ENCODE assay signal across 9 cellular contexts in the genomic region with DNA sequence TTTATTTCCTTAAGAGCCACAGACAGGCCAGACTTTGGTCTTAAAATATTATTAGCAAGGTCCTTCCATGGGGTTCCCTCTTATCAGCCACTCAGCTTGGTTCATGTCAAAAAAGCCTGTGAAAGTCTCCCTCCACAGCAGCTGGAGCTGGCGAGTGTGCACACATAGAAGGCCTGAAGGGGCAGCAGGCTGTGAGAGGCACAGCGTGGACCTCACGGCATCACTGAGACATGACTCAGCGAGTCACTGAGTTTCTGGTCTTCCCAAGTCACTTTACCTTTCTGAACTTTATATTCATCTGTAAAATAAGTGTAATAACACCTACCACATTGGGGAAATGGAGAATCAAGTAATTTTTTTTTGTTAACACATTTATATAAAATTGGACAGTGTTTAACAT. TPM values are rescaled to one million over a fixed set of nuclear protein-coding genes. Genes with fewer than 3 reads are reported as not detected.
DNase-seq lines count a peak whose midpoint lies in the region; ATAC-seq, FAIRE-seq and TF ChIP-seq lines count a peak whose summit lies in the region.
"Had no signal": no experiment of that assay in that cellular context is flagged by ENCODE, and none has a peak within 500 bp of the region (broad histone marks: within the 10 kb centered on the region; RNA-seq: fewer than 3 reads in every experiment).

No MANE protein-coding gene starts in this region.

- H3K27me3 ChIP-seq in BLaER1 (no peaks in the 10 kb centered on the region), body of pancreas (no peaks in the 10 kb centered on the region)

- H3K9ac ChIP-seq in BLaER1 (0 out of 2 replicates have a peak overlapping the region, but pooled peaks have one; percentile 16), kidney (ENCODE audit: low read length in 2 of 2) (no peak overlapping the region)

- H3K4me1 ChIP-seq in BLaER1 = no peaks in the 10 kb centered on the region
- H3K4me1 ChIP-seq in body of pancreas = peaks cover 10% of the 10 kb centered on the region
- H3K4me1 ChIP-seq in kidney (ENCODE audit: control insufficient read depth in 1 of 2, insufficient read depth in 1 of 2, low read depth in 1 of 2, low read length in 2 of 2) = no peaks in the 10 kb centered on the region

- peak; percentile 94 for ATAC-seq in body of pancreas

- H3K27ac Mint-ChIP-seq in HFFc6 = peak overlapping the region; percentile 57

- H3K9me3 Mint-ChIP-seq in HFFc6 = no peaks in the 10 kb centered on the region

- H3K4me2 ChIP-seq in BLaER1 = no peak overlapping the region

- FAIRE-seq in GM12892 (lab: Jason Lieb, UNC) (no peak), kidney (lab: Jason Lieb, UNC) (no peak)

- TF ChIP-seq CTCF in HFFc6 (IDR thresholded peaks at IDR 0.05) (peak; percentile 17; the same call in 1 of the 2 replicates), body of pancreas (IDR thresholded peaks at IDR 0.05) (peak in 5 of 7 experiments; percentile 11 to 43 (median 41)), kidney (IDR thresholded peaks at IDR 0.05; ENCODE audit: borderline replicate concordance, extremely low read depth, insufficient read depth) (no peak)

- H3K27ac ChIP-seq in BLaER1 (no peak overlapping the region), body of pancreas (peak overlapping the region in 2 of 4 donors; percentile 25 to 56), kidney (ENCODE audit: low read depth in 2 of 2, low read length in 2 of 2) (no peak overlapping the region)

- peaks cover 10% of the 10 kb centered on the region for H3K4me1 Mint-ChIP-seq in HFFc6 (ENCODE audit: low read depth)

- H3K4me3 Mint-ChIP-seq in HFFc6 = no peak overlapping the region

- H3K9me3 ChIP-seq in BLaER1 = no peaks in the 10 kb centered on the region
- H3K9me3 ChIP-seq in body of pancreas = no peaks in the 10 kb centered on the region
- H3K9me3 ChIP-seq in kidney (ENCODE audit: control insufficient read depth in 1 of 2, low read length in 2 of 2) = no peaks in the 10 kb centered on the region

- peaks cover 16% of the 10 kb centered on the region for H4K20me1 ChIP-seq in BLaER1

- H3K4me3 ChIP-seq in BLaER1 (no peak overlapping the region), body of pancreas (no peak overlapping the region), kidney (ENCODE audit: low read length in 2 of 2) (no peak overlapping the region)

- H3K36me3 ChIP-seq in BLaER1 (peaks cover 73% of the 10 kb centered on the region), body of pancreas (replicated peaks in 1 of 2; ENCODE audit: insufficient read depth in 1 of 2, low read depth in 2 of 2) (peaks cover 0 to 3% of the 10 kb centered on the region in 2 donors), kidney (ENCODE audit: control insufficient read depth in 1 of 2, insufficient read depth in 2 of 2, low read length in 2 of 2) (peaks cover 3 to 4% of the 10 kb centered on the region in 2 donors)

- TF ChIP-seq POLR2A in body of pancreas (IDR thresholded peaks at IDR 0.05) (no peak), GM12892 (IDR thresholded peaks at IDR 0.05; ENCODE audit: low read depth, low read length) (no peak)

- WGBS in body of pancreas, 2 donors = 22 to 52% methylated on average over 4 of the region's 4 CpGs

- in situ Hi-C loops in KBM-7 (cut with MboI; ENCODE audit: low pct_unique_long_range_greater_than_20kb, low sequenced_read_pairs) = no loop called here

- DNase-seq in HFFc6 (peak; percentile 38), body of pancreas (peak; percentile 72 to 90 (median 82)), kidney tubule cell (ENCODE audit: low spot score) (peak; percentile 63), GM12892 (ENCODE audit: insufficient read length) (no peak), KBM-7 (no peak), SIG-M5 (lab: John Stamatoyannopoulos, UW) (no peak), kidney (no peak)
- DNase-seq: effector CD4-positive, alpha-beta T cell had no signal

- no peaks in the 10 kb centered on the region for H3K27me3 Mint-ChIP-seq in HFFc6 (ENCODE audit: insufficient read depth)

- H3K36me3 Mint-ChIP-seq in HFFc6 (ENCODE audit: low read depth) = peaks cover 11% of the 10 kb centered on the region; the same call in 1 of the 2 replicates

- intact Hi-C loops in body of pancreas (cut with DNase I) (no loop called here), kidney (cut with DNase I) (no loop called here)

RNA-seq across cellular contexts. Expression of a gene that starts 8.7 kb away (rescaled TPM):
- 10 to 100 TPM in 2 of 6 experiments, 1 to 10 TPM in 4; 8.1 to 11.3 (median 9.7) TPM for total RNA-seq in HFFc6 (2021; fragmentation: NEBNext Ultra II Directional; extraction: Animal tissue kit (Norgen Biotek cat#: 25700))
- total RNA-seq in body of pancreas (10 to 100 TPM in 1 of 2 donors, 1 to 10 TPM in 1; 6.0 to 12.9 TPM), kidney (8.7 TPM)
- polyA plus RNA-seq in GM12892 (2012; ENCODE audit: missing spikeins) = 3.9 TPM
- 4.0 TPM for polyA plus RNA-seq in kidney (ENCODE audit: insufficient read depth, low read depth, low replicate concordance)

RNA-seq across cellular contexts. Expression of a gene that starts 39.0 kb away (rescaled TPM):
- 100 to 1,000 TPM; 298 to 340 (median 308) TPM for total RNA-seq in HFFc6 (2021; fragmentation: NEBNext Ultra II Directional; extraction: Animal tissue kit (Norgen Biotek cat#: 25700))
- total RNA-seq in body of pancreas (100 to 1,000 TPM; 127 to 148 TPM), kidney (269 TPM)
- 415 TPM for polyA plus RNA-seq in GM12892 (2012; ENCODE audit: missing spikeins)
- 695 TPM for polyA plus RNA-seq in kidney (ENCODE audit: insufficient read depth, low read depth, low replicate concordance)

RNA-seq across cellular contexts. Expression of a gene that starts 39.2 kb away (rescaled TPM):
- 10 to 100 TPM; 12.8 to 16.1 (median 15.0) TPM for total RNA-seq in HFFc6 (2021; fragmentation: NEBNext Ultra II Directional; extraction: Animal tissue kit (Norgen Biotek cat#: 25700))
- total RNA-seq in body of pancreas (1 to 10 TPM; 4.9 to 6.2 TPM), kidney (12.9 TPM)
- 10.6 TPM for polyA plus RNA-seq in GM12892 (2012; ENCODE audit: missing spikeins)
- polyA plus RNA-seq in kidney (ENCODE audit: insufficient read depth, low read depth, low replicate concordance) = 10.8 TPM

Comparison
In these comparisons a context has a peak if more than half of its experiments do, and no peak if none do; other contexts are left out.
1. DNase-seq: peak in HFFc6 (single experiment), body of pancreas (4 of 4) and kidney tubule cell (single experiment); none in GM12892 (single experiment), KBM-7 (single experiment), SIG-M5 (single experiment) and kidney (single experiment).